19 cellular contexts compared by ENCODE assay signal in genomic region chr7:51082940-51083533, GRCh38.
"Had no signal": no experiment of that assay in that cellular context is flagged by ENCODE, and none has a peak within 500 bp of the region (broad histone marks: within the 10 kb centered on the region; RNA-seq: fewer than 3 reads in every experiment).

No MANE protein-coding gene starts in this region.

- H3K4me1 ChIP-seq: foreskin keratinocyte, lower lobe of right lung, sigmoid colon had no signal

- H3K79me2 ChIP-seq: hepatocyte had no signal

- H3K4me3 Mint-ChIP-seq: effector memory CD8-positive, alpha-beta T cell; memory B cell; mesothelial cell of epicardium; natural killer cell treated with Interleukin-12 subunit alpha and Interleukin-12 subunit beta and Interleukin-15 and Interleukin-18, amount 100 ng/mL, for 72 hours; stimulated activated naive B cell treated with anti-CD40 and anti-IgM and Interleukin-4, amounts not matched to agents 10 μg/mL and 1 μg/mL and 100 μg/mL, for 72 hours; stimulated activated naive CD8-positive, alpha-beta T cell treated with anti-CD3 and anti-CD28 coated beads, Interleukin-15, amount 100 ng/mL, for 72 hours had no signal

- H3K4me2 ChIP-seq: hepatocyte had no signal

- H3K27ac ChIP-seq: foreskin keratinocyte, hepatocyte, lower lobe of right lung, psoas muscle, sigmoid colon, skin epidermis, thoracic aorta, transverse colon had no signal

- H3K9me3 Mint-ChIP-seq: effector memory CD8-positive, alpha-beta T cell; memory B cell; mesothelial cell of epicardium; natural killer cell treated with Interleukin-12 subunit alpha and Interleukin-12 subunit beta and Interleukin-15 and Interleukin-18, amount 100 ng/mL, for 72 hours; stimulated activated naive B cell treated with anti-CD40 and anti-IgM and Interleukin-4, amounts not matched to agents 10 μg/mL and 1 μg/mL and 100 μg/mL, for 72 hours; stimulated activated naive CD8-positive, alpha-beta T cell treated with anti-CD3 and anti-CD28 coated beads, Interleukin-15, amount 100 ng/mL, for 72 hours had no signal

- H3K4me3 ChIP-seq: hepatocyte, lower lobe of right lung, psoas muscle, sigmoid colon, skin epidermis, thoracic aorta, transverse colon had no signal

- H3K36me3 ChIP-seq: lower lobe of right lung, sigmoid colon, thoracic aorta, transverse colon had no signal

- H3K36me3 Mint-ChIP-seq: memory B cell; mesothelial cell of epicardium; natural killer cell treated with Interleukin-12 subunit alpha and Interleukin-12 subunit beta and Interleukin-15 and Interleukin-18, amount 100 ng/mL, for 72 hours; stimulated activated naive B cell treated with anti-CD40 and anti-IgM and Interleukin-4, amounts not matched to agents 10 μg/mL and 1 μg/mL and 100 μg/mL, for 72 hours had no signal

- H3K27me3 Mint-ChIP-seq: memory B cell; stimulated activated naive B cell treated with anti-CD40 and anti-IgM and Interleukin-4, amounts not matched to agents 10 μg/mL and 1 μg/mL and 100 μg/mL, for 72 hours; stimulated activated naive CD8-positive, alpha-beta T cell treated with anti-CD3 and anti-CD28 coated beads, Interleukin-15, amount 100 ng/mL, for 72 hours had no signal

- ATAC-seq: effector memory CD8-positive, alpha-beta T cell; foreskin keratinocyte; lower lobe of right lung; natural killer cell treated with Interleukin-12 subunit alpha and Interleukin-12 subunit beta and Interleukin-15 and Interleukin-18, amount 100 ng/mL, for 72 hours; psoas muscle; stimulated activated naive B cell treated with anti-CD40 and anti-IgM and Interleukin-4, amounts not matched to agents 10 μg/mL and 1 μg/mL and 100 μg/mL, for 72 hours; stimulated activated naive CD8-positive, alpha-beta T cell treated with anti-CD3 and anti-CD28 coated beads, Interleukin-15, amount 100 ng/mL, for 72 hours had no signal

- H3K27me3 ChIP-seq: foreskin keratinocyte, hepatocyte, sigmoid colon, transverse colon had no signal

- DNase-seq: effector memory CD8-positive, alpha-beta T cell; foreskin keratinocyte; kidney; lower lobe of right lung; occipital lobe; psoas muscle; sigmoid colon; stimulated activated CD4-positive, alpha-beta T cell treated with anti-CD3 and anti-CD28 coated beads, Interleukin-2, amount 100 ng/mL, for 24 hours; stimulated activated CD4-positive, alpha-beta T cell treated with anti-CD3 and anti-CD28 coated beads, Interleukin-4, amount 100 ng/mL, for 4 hours; stimulated activated naive B cell treated with anti-CD40 and anti-IgM and Interleukin-4, amounts not matched to agents 10 μg/mL and 1 μg/mL and 100 μg/mL, for 72 hours; stimulated activated naive CD8-positive, alpha-beta T cell treated with anti-CD3 and anti-CD28 coated beads, Interleukin-15, amount 100 ng/mL, for 72 hours; substantia nigra; transverse colon had no signal

- H3K27ac Mint-ChIP-seq: effector memory CD8-positive, alpha-beta T cell; memory B cell; mesothelial cell of epicardium; natural killer cell treated with Interleukin-12 subunit alpha and Interleukin-12 subunit beta and Interleukin-15 and Interleukin-18, amount 100 ng/mL, for 72 hours; stimulated activated naive B cell treated with anti-CD40 and anti-IgM and Interleukin-4, amounts not matched to agents 10 μg/mL and 1 μg/mL and 100 μg/mL, for 72 hours had no signal

- H3K9me3 ChIP-seq: lower lobe of right lung, psoas muscle, sigmoid colon, thoracic aorta, transverse colon had no signal

- H2AFZ ChIP-seq: hepatocyte had no signal

- H3K4me1 Mint-ChIP-seq: memory B cell; mesothelial cell of epicardium; stimulated activated naive B cell treated with anti-CD40 and anti-IgM and Interleukin-4, amounts not matched to agents 10 μg/mL and 1 μg/mL and 100 μg/mL, for 72 hours; stimulated activated naive CD8-positive, alpha-beta T cell treated with anti-CD3 and anti-CD28 coated beads, Interleukin-15, amount 100 ng/mL, for 72 hours had no signal
